ENCODE assay signal across 27 cellular contexts in genomic region chr10:6365384-6365783, GRCh38.
A peak's percentile ranks its signal among the peaks of the same experiment; 100 is the strongest.
DNase-seq lines count a peak whose midpoint lies in the region; ATAC-seq and TF ChIP-seq lines count a peak whose summit lies in the region.
"Had no signal": no experiment of that assay in that cellular context is flagged by ENCODE, and none has a peak within 500 bp of the region (broad histone marks: within the 10 kb centered on the region; RNA-seq: fewer than 3 reads in every experiment).

No MANE protein-coding gene starts in this region.

- no peak overlapping the region for H2BK15ac ChIP-seq in mesenchymal stem cell (ENCODE audit: low read depth, poor library complexity, severe bottlenecking)

- ATAC-seq in right cardiac atrium (peak; percentile 27 to 49), HG02571 (IDR thresholded peaks at IDR 0.05; ENCODE audit: unreplicated experiment) (no peak)
- ATAC-seq: activated naive CD8-positive, alpha-beta T cell treated with anti-CD3 and anti-CD28 coated beads, Interleukin-2, amount 50 U/mL, for 24 hours had no signal

- no peak overlapping the region for H2BK12ac ChIP-seq in mesenchymal stem cell (ENCODE audit: low read length in 2 of 2)

- peak overlapping the region; percentile 72 for H3K27ac Mint-ChIP-seq in endodermal cell
- H3K27ac Mint-ChIP-seq: activated CD4-positive, alpha-beta T cell treated with anti-CD3 and anti-CD28 coated beads, Interleukin-2, amount 10 ng/mL, durations not matched to agents 24 days and 14 days; activated naive CD8-positive, alpha-beta T cell treated with anti-CD3 and anti-CD28 coated beads, Interleukin-2, amount 50 U/mL, for 24 hours; CD4-positive, alpha-beta T cell had no signal

- no peak for TF ChIP-seq POLR2A in thyroid gland (IDR thresholded peaks at IDR 0.05)

- H2BK5ac ChIP-seq in mesenchymal stem cell (ENCODE audit: low read depth, low read length, poor library complexity, severe bottlenecking) = no peak overlapping the region

- DNase-seq in right cardiac atrium = no peak
- DNase-seq in left ventricle myocardium inferior = no peak
- no peak for DNase-seq in endodermal cell
- no peak for DNase-seq in mesenchymal stem cell
- peak; percentile 46 to 64 for DNase-seq in thyroid gland
- DNase-seq in G401 (ENCODE audit: low spot score) = no peak
- no peak for DNase-seq in Kasumi-1 (lab: John Stamatoyannopoulos, UW)
- DNase-seq: activated naive CD8-positive, alpha-beta T cell treated with anti-CD3 and anti-CD28 coated beads, Interleukin-2, amount 50 U/mL, for 24 hours; activated T-cell treated with anti-CD3 and anti-CD28 coated beads, Interleukin-2, amount 50 U/mL, for 48 hours; brain microvascular endothelial cell; CD4-positive, alpha-beta T cell; effector CD8-positive, alpha-beta T cell; kidney glomerular epithelial cell; NCI-H1092 treated with DMSO at 0.1 percent for 48 hours; NCI-H2081; NCI-H226; NCI-H69; Peyer's patch; SHP77 treated with DMSO at 0.1 percent for 48 hours; SW 1271; T-helper 9 cell; WERI-Rb-1 had no signal

- no peak overlapping the region for H2BK120ac ChIP-seq in mesenchymal stem cell (ENCODE audit: low read depth, low read length)

- no peak for TF ChIP-seq CTCF in left ventricle myocardium inferior (IDR thresholded peaks at IDR 0.05; ENCODE audit: borderline replicate concordance)
- TF ChIP-seq CTCF in endodermal cell (conservative IDR thresholded peaks at IDR 0.05) = no peak
- no peak for TF ChIP-seq CTCF in thyroid gland (IDR thresholded peaks at IDR 0.05)

- no peak overlapping the region for H3K4ac ChIP-seq in mesenchymal stem cell (ENCODE audit: low read depth in 1 of 2, low read length in 2 of 2)

- H3K9me3 ChIP-seq in right cardiac atrium (ENCODE audit: control insufficient read depth, low read length) (no peaks in the 10 kb centered on the region), left ventricle myocardium inferior (replicated peaks) (peaks cover 18% of the 10 kb centered on the region), endodermal cell (ENCODE audit: control insufficient read depth, low read length) (peaks cover 55% of the 10 kb centered on the region), mesenchymal stem cell (ENCODE audit: control insufficient read depth, low read length) (peaks cover 10% of the 10 kb centered on the region), thyroid gland (no peaks in the 10 kb centered on the region)
- H3K9me3 ChIP-seq: neutrophil had no signal

- H3K36me3 Mint-ChIP-seq in endodermal cell (ENCODE audit: low read depth) = no peaks in the 10 kb centered on the region

- H3K4me3 Mint-ChIP-seq in endodermal cell = no peak overlapping the region
- H3K4me3 Mint-ChIP-seq: activated CD4-positive, alpha-beta T cell treated with anti-CD3 and anti-CD28 coated beads, Interleukin-2, amount 10 ng/mL, durations not matched to agents 24 days and 14 days; activated naive CD8-positive, alpha-beta T cell treated with anti-CD3 and anti-CD28 coated beads, Interleukin-2, amount 50 U/mL, for 24 hours; CD4-positive, alpha-beta T cell had no signal

- no peak overlapping the region for H4K8ac ChIP-seq in mesenchymal stem cell (ENCODE audit: low read length)

- H3K9me3 Mint-ChIP-seq in endodermal cell = no peaks in the 10 kb centered on the region

- no peak overlapping the region for H2AK5ac ChIP-seq in mesenchymal stem cell (ENCODE audit: low read length, severe bottlenecking)

- no peaks in the 10 kb centered on the region for H3K27me3 ChIP-seq in right cardiac atrium (ENCODE audit: control insufficient read depth, insufficient read depth)
- no peaks in the 10 kb centered on the region for H3K27me3 ChIP-seq in left ventricle myocardium inferior (ENCODE audit: low read depth)
- no peaks in the 10 kb centered on the region for H3K27me3 ChIP-seq in endodermal cell (ENCODE audit: control insufficient read depth, insufficient read depth, low read length, poor library complexity, severe bottlenecking)
- peaks cover 5 to 12% of the 10 kb centered on the region in 2 experiments for H3K27me3 ChIP-seq in mesenchymal stem cell (ENCODE audit: control insufficient read depth in 1 of 2, insufficient read depth in 1 of 2, low read length in 2 of 2)
- H3K27me3 ChIP-seq in thyroid gland = no peaks in the 10 kb centered on the region
- H3K27me3 ChIP-seq: brain microvascular endothelial cell, neutrophil, Peyer's patch had no signal

- no peaks in the 10 kb centered on the region for H3K79me1 ChIP-seq in mesenchymal stem cell (replicated peaks; ENCODE audit: low read length, poor library complexity, severe bottlenecking)

- no peak overlapping the region for H3K4me2 ChIP-seq in mesenchymal stem cell (ENCODE audit: low read length, poor library complexity, severe bottlenecking)

- peak overlapping the region in 1 of 2 experiments; percentile 39 for H3K18ac ChIP-seq in mesenchymal stem cell (ENCODE audit: low read depth in 1 of 2, low read length in 2 of 2)

- H3K27ac ChIP-seq in right cardiac atrium (ENCODE audit: low read length) = no peak overlapping the region
- no peak overlapping the region for H3K27ac ChIP-seq in left ventricle myocardium inferior (replicated peaks)
- H3K27ac ChIP-seq in endodermal cell (ENCODE audit: low read depth, low read length) = peak overlapping the region; percentile 27
- H3K27ac ChIP-seq in mesenchymal stem cell (ENCODE audit: low read length, poor library complexity, severe bottlenecking) = peak overlapping the region; percentile 54
- no peak overlapping the region for H3K27ac ChIP-seq in thyroid gland
- H3K27ac ChIP-seq: brain microvascular endothelial cell, HL-60, neutrophil, Peyer's patch, skin epidermis, WERI-Rb-1 had no signal

- H3K4me1 Mint-ChIP-seq in endodermal cell = peaks cover 22% of the 10 kb centered on the region
- H3K4me1 Mint-ChIP-seq: activated CD4-positive, alpha-beta T cell treated with anti-CD3 and anti-CD28 coated beads, Interleukin-2, amount 10 ng/mL, durations not matched to agents 24 days and 14 days; activated naive CD8-positive, alpha-beta T cell treated with anti-CD3 and anti-CD28 coated beads, Interleukin-2, amount 50 U/mL, for 24 hours had no signal

- H3K14ac ChIP-seq in mesenchymal stem cell (ENCODE audit: low read length in 2 of 2) = no peak overlapping the region

- no peak overlapping the region for H3K4me3 ChIP-seq in right cardiac atrium (ENCODE audit: low read length)
- H3K4me3 ChIP-seq in left ventricle myocardium inferior = no peak overlapping the region
- peak overlapping the region; percentile 9 for H3K4me3 ChIP-seq in endodermal cell (ENCODE audit: low read length)
- no peak overlapping the region for H3K4me3 ChIP-seq in mesenchymal stem cell (ENCODE audit: insufficient read depth in 1 of 2, low read depth in 1 of 2, low read length in 2 of 2)
- H3K4me3 ChIP-seq in thyroid gland (replicated peaks in 1 of 3) = no peak overlapping the region
- H3K4me3 ChIP-seq: Peyer's patch, skin epidermis had no signal

- H3K4me1 ChIP-seq in right cardiac atrium (ENCODE audit: control insufficient read depth, insufficient read depth, low read length) = peaks cover 2% of the 10 kb centered on the region
- H3K4me1 ChIP-seq in left ventricle myocardium inferior = peaks cover 12% of the 10 kb centered on the region
- H3K4me1 ChIP-seq in endodermal cell (ENCODE audit: control insufficient read depth, insufficient read depth, low read length) = peaks cover 4% of the 10 kb centered on the region
- no peaks in the 10 kb centered on the region for H3K4me1 ChIP-seq in mesenchymal stem cell (ENCODE audit: control insufficient read depth, insufficient read depth, low read depth, low read length)
- peaks cover 4 to 8% of the 10 kb centered on the region in 2 donors for H3K4me1 ChIP-seq in thyroid gland
- H3K4me1 ChIP-seq: Peyer's patch had no signal

- H3K9ac ChIP-seq in endodermal cell (ENCODE audit: extremely low read depth, low read length, poor library complexity, severe bottlenecking) (no peak overlapping the region), mesenchymal stem cell (ENCODE audit: low read length) (no peak overlapping the region)

- in situ Hi-C loops in G401 (cut with HindIII; ENCODE audit: low sequenced_read_pairs) = no loop called here

- intact Hi-C loops in right cardiac atrium (cut with DNase I) = no loop called here
- intact Hi-C loops in left ventricle myocardium inferior (cut with micrococcal nuclease) = no loop called here
- intact Hi-C loops in thyroid gland (cut with DNase I) = no loop called here

- H2AFZ ChIP-seq in mesenchymal stem cell (ENCODE audit: low read depth, low read length) = no peak overlapping the region

- H3K36me3 ChIP-seq in left ventricle myocardium inferior (no peaks in the 10 kb centered on the region), endodermal cell (ENCODE audit: control insufficient read depth, insufficient read depth, low read length) (no peaks in the 10 kb centered on the region), mesenchymal stem cell (ENCODE audit: control insufficient read depth in 1 of 2, insufficient read depth in 2 of 2, low read depth in 1 of 2, low read length in 2 of 2) (no peaks in the 10 kb centered on the region), thyroid gland (no peaks in the 10 kb centered on the region)
- H3K36me3 ChIP-seq: brain microvascular endothelial cell, neutrophil, Peyer's patch, WERI-Rb-1 had no signal

- H4K91ac ChIP-seq in mesenchymal stem cell (ENCODE audit: low read length) = no peak overlapping the region

- peaks cover 3% of the 10 kb centered on the region for H3K27me3 Mint-ChIP-seq in endodermal cell (ENCODE audit: insufficient read depth)
- H3K27me3 Mint-ChIP-seq: activated CD4-positive, alpha-beta T cell treated with anti-CD3 and anti-CD28 coated beads, Interleukin-2, amount 10 ng/mL, durations not matched to agents 24 days and 14 days; activated naive CD8-positive, alpha-beta T cell treated with anti-CD3 and anti-CD28 coated beads, Interleukin-2, amount 50 U/mL, for 24 hours; CD4-positive, alpha-beta T cell had no signal

- no peak overlapping the region for H3K23ac ChIP-seq in mesenchymal stem cell (ENCODE audit: low read length in 2 of 2)

- 48% methylated on average over 4 of the region's 4 CpGs for WGBS in right cardiac atrium
- WGBS in endodermal cell (ENCODE audit: insufficient coverage in 1 of 2, insufficient read length in 1 of 2), 2 experiments = 25 to 52% methylated on average over 3 to 4 of the region's 4 CpGs
- 50% methylated on average over 4 of the region's 4 CpGs for WGBS in mesenchymal stem cell
- 29 to 37% methylated on average over 4 of the region's 4 CpGs for WGBS in thyroid gland, 2 donors

Comparison
In these comparisons a context has a peak if more than half of its experiments do, and no peak if none do; other contexts are left out.
1. DNase-seq: peak in thyroid gland (2 of 2); none in right cardiac atrium (0 of 3), left ventricle myocardium inferior (single experiment), endodermal cell (single experiment), mesenchymal stem cell (single experiment), G401 (single experiment) and Kasumi-1 (0 of 2).
2. H3K27ac ChIP-seq: peak in endodermal cell (single experiment) and mesenchymal stem cell (single experiment); none in right cardiac atrium (single experiment), left ventricle myocardium inferior (single experiment) and thyroid gland (0 of 3).